ENCODE assay signal across 1 cellular context in the genomic region with DNA sequence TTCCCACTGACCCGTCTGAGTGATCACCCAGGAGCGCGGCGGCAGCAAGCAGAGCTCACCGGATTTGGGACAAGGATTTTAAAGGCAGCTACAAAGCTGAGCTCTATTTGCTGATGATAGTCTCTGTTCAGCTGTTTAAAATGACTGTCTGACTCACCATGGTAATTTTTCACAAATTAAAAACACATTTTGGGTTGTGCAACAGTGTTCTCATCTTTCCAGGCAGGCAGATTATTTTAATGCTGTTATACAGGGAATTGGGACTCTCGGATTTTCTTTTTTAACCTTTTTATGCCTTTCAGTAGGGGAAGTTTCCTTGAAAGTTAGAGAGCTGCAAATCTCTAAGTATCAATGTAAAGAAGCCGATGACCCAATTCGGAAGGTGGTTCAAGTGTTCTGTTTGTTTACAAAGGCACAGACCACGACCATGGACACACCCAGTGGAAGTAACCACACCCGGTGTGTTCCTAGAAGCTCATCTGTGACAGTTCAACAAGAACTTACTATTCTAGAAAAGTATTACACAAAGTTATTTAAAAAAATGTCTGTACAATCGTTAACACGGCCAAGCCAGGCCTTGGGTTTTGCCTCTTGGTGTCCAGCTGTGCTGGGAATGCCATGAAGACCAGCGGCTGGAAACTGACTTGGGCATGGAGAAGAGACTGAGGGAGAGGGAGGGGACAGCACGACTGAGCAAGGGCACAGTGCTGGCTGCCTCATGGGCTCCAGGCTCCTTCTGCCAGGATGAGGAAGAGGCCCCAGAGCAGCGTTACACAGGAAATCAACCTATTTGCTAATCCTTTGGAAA.
TF ChIP-seq lines count a peak whose summit lies in the region.

No MANE protein-coding gene starts in this region.

TF ChIP-seq in SK-N-SH, 30 proteins besides CTCF, POLR2A, EP300 and RAD21:
- TF ChIP-seq TCF12 (IDR thresholded peaks at IDR 0.05), result peak; percentile 52
TF ChIP-seq in SK-N-SH: peak in this region for 1; not testable (repeated sequence) for 29.
